ENCODE assay signal across 18 cellular contexts in the genomic region with DNA sequence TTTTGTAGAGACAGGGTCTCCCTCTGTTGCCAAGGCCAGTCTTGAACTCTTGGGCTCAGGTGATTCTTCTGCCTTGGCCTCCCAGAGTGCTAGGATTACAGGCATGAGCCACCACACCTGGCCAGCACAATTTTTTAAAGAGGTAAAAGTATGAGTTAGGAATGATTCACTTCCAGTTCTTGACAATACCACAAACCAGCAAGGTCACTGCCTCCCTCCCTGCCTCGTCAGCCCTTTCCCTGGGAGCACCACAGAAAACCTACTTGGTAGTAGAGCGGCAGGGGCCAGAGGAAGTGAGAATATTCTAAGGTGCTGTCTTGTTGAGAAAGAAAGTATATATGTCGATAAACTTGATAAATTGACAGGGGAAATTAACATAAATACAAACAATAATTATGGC. TPM values are rescaled to one million over a fixed set of nuclear protein-coding genes. Genes with fewer than 3 reads are reported as not detected.
"Had no signal": no experiment of that assay in that cellular context is flagged by ENCODE, and none has a peak within 500 bp of the region (broad histone marks: within the 10 kb centered on the region; RNA-seq: fewer than 3 reads in every experiment).

No MANE protein-coding gene starts in this region.

- DNase-seq: activated CD4-positive, alpha-beta T cell treated with anti-CD3 and anti-CD28 coated beads, Interleukin-2, amount 10 ng/mL, durations not matched to agents 24 days and 14 days; activated CD4-positive, CD25-positive, alpha-beta regulatory T cell; activated CD8-positive, alpha-beta memory T cell treated with anti-CD3 and anti-CD28 coated beads, Interleukin-2, amount 50 U/mL, for 48 hours; activated CD8-positive, alpha-beta T cell treated with anti-CD3 and anti-CD28 coated beads, Interleukin-2, amount 10 ng/mL, durations not matched to agents 7 days and 5 days; activated gamma-delta T cell treated with Interleukin-2 at 50 U/mL for 16 hours; activated naive CD8-positive, alpha-beta T cell treated with anti-CD3 and anti-CD28 coated beads for 36 hours; activated T-cell treated with anti-CD3 and anti-CD28 coated beads, Interleukin-2, amount 50 U/mL, for 72 hours; effector memory CD4-positive, alpha-beta T cell; erythroblast; kidney; left ventricle myocardium superior; mesenchymal stem cell; naive thymus-derived CD8-positive, alpha-beta T cell; stimulated activated CD4-positive, alpha-beta T cell treated with anti-CD3 and anti-CD28 coated beads, Interleukin-4, amount 100 ng/mL, for 24 hours; stimulated activated naive CD4-positive, alpha-beta T cell; transverse colon had no signal

- H3K27ac ChIP-seq: hepatocyte, transverse colon had no signal

- FAIRE-seq: kidney had no signal

RNA-seq across cellular contexts. Expression of a gene that starts 10.8 kb away (rescaled TPM):
- total RNA-seq: activated CD4-positive, alpha-beta T cell treated with anti-CD3 and anti-CD28 coated beads, Interleukin-2, amount 10 ng/mL, durations not matched to agents 24 days and 14 days; activated CD8-positive, alpha-beta T cell treated with anti-CD3 and anti-CD28 coated beads, Interleukin-2, amount 10 ng/mL, durations not matched to agents 7 days and 5 days; activated naive CD8-positive, alpha-beta T cell treated with anti-CD3 and anti-CD28 coated beads for 36 hours; activated T-cell treated with anti-CD3 and anti-CD28 coated beads, Interleukin-2, amount 50 U/mL, for 72 hours; naive thymus-derived CD8-positive, alpha-beta T cell; T-helper 2 cell treated with Interferon-gamma antibody and Interleukin-4, amounts not matched to agents 100 ng/mL and 5 ng/mL, for 36 hours had no signal

RNA-seq across cellular contexts. Expression of a gene that starts 25.7 kb away (rescaled TPM):
- total RNA-seq: activated CD4-positive, alpha-beta T cell treated with anti-CD3 and anti-CD28 coated beads, Interleukin-2, amount 10 ng/mL, durations not matched to agents 24 days and 14 days; activated CD8-positive, alpha-beta T cell treated with anti-CD3 and anti-CD28 coated beads, Interleukin-2, amount 10 ng/mL, durations not matched to agents 7 days and 5 days; activated naive CD8-positive, alpha-beta T cell treated with anti-CD3 and anti-CD28 coated beads for 36 hours; activated T-cell treated with anti-CD3 and anti-CD28 coated beads, Interleukin-2, amount 50 U/mL, for 72 hours; naive thymus-derived CD8-positive, alpha-beta T cell; T-helper 2 cell treated with Interferon-gamma antibody and Interleukin-4, amounts not matched to agents 100 ng/mL and 5 ng/mL, for 36 hours; transverse colon had no signal
